9 cellular contexts compared by ENCODE assay signal in genomic region chr15:74816624-74817369, GRCh38. TPM values are rescaled to one million over a fixed set of nuclear protein-coding genes. Genes with fewer than 3 reads are reported as not detected.
DNase-seq lines count a peak whose midpoint lies in the region; TF ChIP-seq lines count a peak whose summit lies in the region.
"Had no signal": no experiment of that assay in that cellular context is flagged by ENCODE, and none has a peak within 500 bp of the region (broad histone marks: within the 10 kb centered on the region; RNA-seq: fewer than 3 reads in every experiment).

No MANE protein-coding gene starts in this region.

- peak overlapping the region; percentile 67 to 87 for H3K27ac ChIP-seq in breast epithelium

- H3K4me3 ChIP-seq in breast epithelium: no peak overlapping the region

- no peaks in the 10 kb centered on the region for H3K4me1 ChIP-seq in breast epithelium

- H3K36me3 ChIP-seq in breast epithelium: no peaks in the 10 kb centered on the region

- no peak for TF ChIP-seq CTCF in breast epithelium (IDR thresholded peaks at IDR 0.05)

- no peak for TF ChIP-seq POLR2A in breast epithelium (IDR thresholded peaks at IDR 0.05)

- DNase-seq in NCI-H2081 (lab: John Stamatoyannopoulos, UW): peak; percentile 41 to 68
- no peak for DNase-seq in breast epithelium (ENCODE audit: low spot score in 2 of 2)
- peak; percentile 50 for DNase-seq in retina
- no peak for DNase-seq in effector CD4-positive, alpha-beta T cell
- DNase-seq in NCI-H524 (lab: John Stamatoyannopoulos, UW): no peak
- DNase-seq: activated B cell treated with CpG ODN at 0.5 μM for 24 hours, activated gamma-delta T cell had no signal

- H3K27me3 ChIP-seq in breast epithelium: no peaks in the 10 kb centered on the region

- H3K9me3 ChIP-seq in breast epithelium: no peaks in the 10 kb centered on the region

- intact Hi-C loops in breast epithelium (cut with DNase I; ENCODE audit: low total_unique reads): no loop called here

RNA-seq across cellular contexts. Expression of gene LMAN1L, which starts 4.2 kb away (rescaled TPM):
- under 1 TPM in 1 of 3 donors, not detected in 2; 0.15 TPM for total RNA-seq in breast epithelium
- total RNA-seq: RPMI7951, temporal lobe had no signal

RNA-seq across cellular contexts. Expression of gene CPLX3, which starts 9.6 kb away (rescaled TPM):
- total RNA-seq in breast epithelium: under 1 TPM in 1 of 3 donors, not detected in 2; 0.66 TPM
- total RNA-seq: RPMI7951 had no signal

RNA-seq across cellular contexts. Expression of gene ULK3, which starts 26.2 kb away (rescaled TPM):
- total RNA-seq in breast epithelium: 10 to 100 TPM; 28.3 to 48.8 (median 48.0) TPM

RNA-seq across cellular contexts. Expression of gene CSK, which starts 34.9 kb away (rescaled TPM):
- total RNA-seq in breast epithelium: 10 to 100 TPM; 18.7 to 26.2 (median 18.7) TPM

RNA-seq across cellular contexts. Expression of gene SCAMP2, which starts 56.4 kb away (rescaled TPM):
- total RNA-seq in breast epithelium: 10 to 100 TPM; 49.5 to 71.4 (median 69.4) TPM

Comparison
In these comparisons a context has a peak if more than half of its experiments do, and no peak if none do; other contexts are left out.
1. DNase-seq: peak in NCI-H2081 (2 of 2) and retina (single experiment); none in breast epithelium (0 of 2), effector CD4-positive, alpha-beta T cell (single experiment) and NCI-H524 (0 of 2).